Comparison of ENCODE assay signal across 1 cellular context in genomic region chr4:13642576-13642975, GRCh38.
TF ChIP-seq lines count a peak whose summit lies in the region.

No MANE protein-coding gene starts in this region.

TF ChIP-seq in GM23338, 12 proteins besides CTCF, POLR2A, EP300 and RAD21 (continued from another document):
- TF ChIP-seq ZNF462 (CRISPR knock-in tag; IDR thresholded peaks at IDR 0.05) = no peak
- TF ChIP-seq STAT1 (IDR thresholded peaks at IDR 0.05; ENCODE audit: unreplicated experiment) = no peak
- TF ChIP-seq ETS1 (IDR thresholded peaks at IDR 0.05) = no peak
- no peak for TF ChIP-seq EZH2 (IDR thresholded peaks at IDR 0.05; ENCODE audit: low read depth, unreplicated experiment)
